Comparison of ENCODE assay signal across 1 cellular context in genomic region chr1:41682149-41682548, GRCh38.
TF ChIP-seq lines count a peak whose summit lies in the region.

No MANE protein-coding gene starts in this region.

TF ChIP-seq in IMR-90, 13 proteins besides CTCF, POLR2A, EP300 and RAD21:
- no peak for TF ChIP-seq NFE2L2 (IDR thresholded peaks at IDR 0.05; ENCODE audit: low read depth, low read length)
- no peak for TF ChIP-seq CHD1 (IDR thresholded peaks at IDR 0.05; ENCODE audit: low read depth, low read length)
- no peak for TF ChIP-seq CEBPB (IDR thresholded peaks at IDR 0.05; ENCODE audit: low read depth, low read length)
- TF ChIP-seq BHLHE40 (IDR thresholded peaks at IDR 0.05; ENCODE audit: low read depth, low read length) = no peak
- TF ChIP-seq USF2 (IDR thresholded peaks at IDR 0.05; ENCODE audit: low read depth, low read length) = no peak
- TF ChIP-seq RCOR1 (IDR thresholded peaks at IDR 0.05; ENCODE audit: insufficient replicate concordance, low read length) = no peak
- TF ChIP-seq MXI1 (IDR thresholded peaks at IDR 0.05; ENCODE audit: borderline replicate concordance, low read depth, low read length) = no peak
TF ChIP-seq in IMR-90: peak in this region for 0.
